Comparison of ENCODE assay signal across 8 cellular contexts in the genomic region with DNA sequence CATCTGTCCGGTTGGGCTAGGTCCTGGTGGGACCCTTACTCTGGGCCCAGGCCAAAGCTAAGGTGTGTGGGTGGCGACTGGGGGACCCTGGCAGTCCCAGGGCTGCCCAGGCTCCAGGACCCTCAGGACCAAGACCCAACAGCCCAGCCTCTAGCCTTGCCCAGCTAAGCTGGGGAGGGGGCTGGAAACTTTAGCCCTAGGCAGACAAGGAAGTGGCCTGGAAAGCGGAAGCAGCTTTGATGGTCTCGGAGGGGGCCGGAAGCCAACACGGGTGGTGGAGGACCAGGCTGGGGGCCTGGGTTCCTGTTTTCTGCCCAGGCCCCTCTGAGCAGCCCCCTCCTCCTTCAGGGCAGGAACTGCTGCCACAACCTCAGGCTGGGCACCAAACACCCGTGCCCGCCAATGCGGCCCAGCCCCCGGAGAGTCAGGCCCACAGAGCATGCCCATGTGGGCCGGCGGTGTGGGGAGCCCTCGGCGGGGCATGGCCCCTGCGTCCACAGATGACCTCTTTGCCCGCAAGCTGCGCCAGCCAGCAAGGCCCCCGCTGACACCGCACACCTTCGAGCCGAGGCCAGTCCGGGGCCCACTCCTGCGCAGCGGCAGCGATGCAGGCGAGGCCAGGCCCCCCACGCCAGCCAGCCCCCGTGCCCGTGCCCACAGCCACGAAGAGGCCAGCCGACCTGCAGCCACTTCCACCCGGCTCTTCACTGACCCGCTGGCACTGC. TPM values are rescaled to one million over a fixed set of nuclear protein-coding genes. Genes with fewer than 3 reads are reported as not detected.
A peak's percentile ranks its signal among the peaks of the same experiment; 100 is the strongest.
DNase-seq lines count a peak whose midpoint lies in the region; ATAC-seq and TF ChIP-seq lines count a peak whose summit lies in the region.

No MANE protein-coding gene starts in this region.

- 72 to 77% methylated on average over 33 of the region's 33 CpGs for WGBS in heart right ventricle, 2 donors
- 77 to 82% (median 78%) methylated on average over 11 to 33 of the region's 33 CpGs for WGBS in stomach, 5 donors

- H3K9me3 ChIP-seq in heart right ventricle = no peaks in the 10 kb centered on the region
- no peaks in the 10 kb centered on the region for H3K9me3 ChIP-seq in stomach

- TF ChIP-seq EP300 in stomach (IDR thresholded peaks at IDR 0.05) = no peak

- TF ChIP-seq CTCF in heart right ventricle (IDR thresholded peaks at IDR 0.05) = no peak
- TF ChIP-seq CTCF in stomach (IDR thresholded peaks at IDR 0.05) = no peak

- H3K27me3 Mint-ChIP-seq in activated CD8-positive, alpha-beta memory T cell treated with anti-CD3 and anti-CD28 coated beads, Interleukin-2, amount 10 ng/mL, durations not matched to agents 7 days and 5 days = no peaks in the 10 kb centered on the region

- CTCF ChIA-PET in activated CD8-positive, alpha-beta memory T cell treated with anti-CD3 and anti-CD28 coated beads, Interleukin-2, amount 10 ng/mL, durations not matched to agents 7 days and 5 days (lab: Charles Lee) = interaction anchor here (0.6 to 8.2 kb wide), 6 partner anchors 8 to 348 kb away, joined by 3 to 35 read pairs (median 4); no protein-coding TSS in a partner anchor

- peak overlapping the region in 9 of 10 donors; percentile 12 to 87 (median 75) for H3K4me3 ChIP-seq in heart right ventricle
- H3K4me3 ChIP-seq in stomach = peak overlapping the region; percentile 16 to 88 (median 36)

- intact Hi-C loops in heart right ventricle (cut with DNase I) (no loop called here), stomach (cut with DNase I; ENCODE audit: low total_unique reads) (no loop called here)

- H3K4me1 ChIP-seq in heart right ventricle (peaks cover 21 to 61% (median 50%) of the 10 kb centered on the region in 9 donors), stomach (peaks cover 36 to 79% (median 52%) of the 10 kb centered on the region in 4 donors)

- H3K36me3 ChIP-seq in heart right ventricle (peaks cover under 1 to 70% (median 14%) of the 10 kb centered on the region in 9 donors), stomach (peaks cover 15 to 58% (median 54%) of the 10 kb centered on the region in 4 donors)

- H3K27me3 ChIP-seq in heart right ventricle (no peaks in the 10 kb centered on the region), stomach (no peaks in the 10 kb centered on the region)

- ATAC-seq in HG03196 (IDR thresholded peaks at IDR 0.05; ENCODE audit: unreplicated experiment) (peak; percentile 4), heart right ventricle (peak in 4 of 8 donors; percentile 1 to 7 (median 5)), HG02610 (IDR thresholded peaks at IDR 0.05; ENCODE audit: unreplicated experiment) (no peak)
- peak; percentile 10 for ATAC-seq in activated CD8-positive, alpha-beta memory T cell treated with anti-CD3 and anti-CD28 coated beads, Interleukin-2, amount 10 ng/mL, durations not matched to agents 7 days and 5 days

- no peak for TF ChIP-seq POLR2A in stomach (IDR thresholded peaks at IDR 0.05)
- TF ChIP-seq POLR2A in erythroblast (IDR thresholded peaks at IDR 0.05; ENCODE audit: low read length) = no peak

- H3K4me3 Mint-ChIP-seq in activated CD8-positive, alpha-beta memory T cell treated with anti-CD3 and anti-CD28 coated beads, Interleukin-2, amount 10 ng/mL, durations not matched to agents 7 days and 5 days = peak overlapping the region; percentile 81

- peak overlapping the region; percentile 95 for H3K27ac Mint-ChIP-seq in activated CD8-positive, alpha-beta memory T cell treated with anti-CD3 and anti-CD28 coated beads, Interleukin-2, amount 10 ng/mL, durations not matched to agents 7 days and 5 days

- H3K27ac ChIP-seq in heart right ventricle (peak overlapping the region; percentile 73 to 99 (median 96)), stomach (peak overlapping the region; percentile 74 to 95 (median 89))

- no peaks in the 10 kb centered on the region for H3K9me3 Mint-ChIP-seq in activated CD8-positive, alpha-beta memory T cell treated with anti-CD3 and anti-CD28 coated beads, Interleukin-2, amount 10 ng/mL, durations not matched to agents 7 days and 5 days (ENCODE audit: low read depth)

- peaks cover 46% of the 10 kb centered on the region for H3K4me1 Mint-ChIP-seq in activated CD8-positive, alpha-beta memory T cell treated with anti-CD3 and anti-CD28 coated beads, Interleukin-2, amount 10 ng/mL, durations not matched to agents 7 days and 5 days

- peaks cover 31% of the 10 kb centered on the region for H3K36me3 Mint-ChIP-seq in activated CD8-positive, alpha-beta memory T cell treated with anti-CD3 and anti-CD28 coated beads, Interleukin-2, amount 10 ng/mL, durations not matched to agents 7 days and 5 days

- DNase-seq in activated CD8-positive, alpha-beta memory T cell treated with anti-CD3 and anti-CD28 coated beads, Interleukin-2, amount 10 ng/mL, durations not matched to agents 7 days and 5 days = peak; percentile 77
- DNase-seq in heart right ventricle (peak in 1 of 2 donors; percentile 62), stomach (peak; percentile 59), erythroblast (lab: John Stamatoyannopoulos, UW) (no peak), NCI-H2227 (lab: John Stamatoyannopoulos, UW; ENCODE audit: unreplicated experiment) (no peak), cerebellar nuclear complex (lab: John Stamatoyannopoulos, UW) (no peak)

RNA-seq across cellular contexts. Expression of a gene that starts 2.7 kb away (rescaled TPM):
- 100 to 1,000 TPM; 188 to 267 TPM for total RNA-seq in activated CD8-positive, alpha-beta memory T cell treated with anti-CD3 and anti-CD28 coated beads, Interleukin-2, amount 10 ng/mL, durations not matched to agents 7 days and 5 days
- total RNA-seq in heart right ventricle (10 to 100 TPM; 11.8 to 39.7 (median 15.6) TPM), stomach (10 to 100 TPM; 13.2 to 47.5 (median 33.8) TPM)
- polyA plus RNA-seq in heart right ventricle (10 to 100 TPM; 32.6 to 85.9 TPM), stomach (10 to 100 TPM; 59.9 to 80.4 (median 67.6) TPM)

RNA-seq across cellular contexts. Expression of a gene that starts 22.1 kb away (rescaled TPM):
- total RNA-seq in activated CD8-positive, alpha-beta memory T cell treated with anti-CD3 and anti-CD28 coated beads, Interleukin-2, amount 10 ng/mL, durations not matched to agents 7 days and 5 days = 10 to 100 TPM; 81.3 to 82.0 TPM
- 10 to 100 TPM; 30.7 to 55.2 (median 40.0) TPM for total RNA-seq in heart right ventricle
- polyA plus RNA-seq in heart right ventricle = 10 to 100 TPM; 28.9 to 38.3 TPM
- total RNA-seq in stomach = 10 to 100 TPM; 27.4 to 68.8 (median 54.0) TPM
- polyA plus RNA-seq in stomach = 10 to 100 TPM; 37.9 to 56.8 (median 39.2) TPM

RNA-seq across cellular contexts. Expression of a gene that starts 25.1 kb away (rescaled TPM):
- 10 to 100 TPM; 54.9 to 57.1 TPM for total RNA-seq in activated CD8-positive, alpha-beta memory T cell treated with anti-CD3 and anti-CD28 coated beads, Interleukin-2, amount 10 ng/mL, durations not matched to agents 7 days and 5 days
- total RNA-seq in heart right ventricle (10 to 100 TPM in 9 of 10 donors, 1 to 10 TPM in 1; 9.4 to 16.9 (median 11.7) TPM), stomach (10 to 100 TPM in 4 of 5 donors, 1 to 10 TPM in 1; 9.7 to 76.2 (median 40.3) TPM)
- polyA plus RNA-seq in heart right ventricle (10 to 100 TPM in 1 of 2 donors, 1 to 10 TPM in 1; 9.7 to 11.6 TPM), stomach (10 to 100 TPM in 1 of 3 donors, 1 to 10 TPM in 2; 4.6 to 11.0 (median 6.8) TPM)

RNA-seq across cellular contexts. Expression of a gene that starts 26.6 kb away (rescaled TPM):
- total RNA-seq in activated CD8-positive, alpha-beta memory T cell treated with anti-CD3 and anti-CD28 coated beads, Interleukin-2, amount 10 ng/mL, durations not matched to agents 7 days and 5 days = 10 to 100 TPM; 71.0 to 73.3 TPM
- 10 to 100 TPM; 23.1 to 45.6 (median 34.2) TPM for total RNA-seq in heart right ventricle
- polyA plus RNA-seq in heart right ventricle = 10 to 100 TPM; 32.5 to 69.9 TPM
- total RNA-seq in stomach = 100 to 1,000 TPM in 1 of 5 donors, 10 to 100 TPM in 4; 37.6 to 118 (median 63.6) TPM
- polyA plus RNA-seq in stomach = 10 to 100 TPM; 31.0 to 62.9 (median 44.8) TPM

RNA-seq across cellular contexts. Expression of a gene that starts 45.0 kb away (rescaled TPM):
- 1 to 10 TPM in 1 of 2 experiments, under 1 TPM in 1; 0.80 to 1.1 TPM for total RNA-seq in activated CD8-positive, alpha-beta memory T cell treated with anti-CD3 and anti-CD28 coated beads, Interleukin-2, amount 10 ng/mL, durations not matched to agents 7 days and 5 days
- total RNA-seq in heart right ventricle (1 to 10 TPM in 2 of 10 donors, under 1 TPM in 6, not detected in 2; 0.22 to 1.5 (median 0.35) TPM), stomach (1 to 10 TPM in 1 of 5 donors, under 1 TPM in 1, not detected in 3; 0.58 to 2.6 TPM)
- polyA plus RNA-seq in heart right ventricle (1 to 10 TPM in 1 of 2 donors, under 1 TPM in 1; 0.48 to 1.4 TPM), stomach (1 to 10 TPM in 2 of 3 donors, not detected in 1; 3.5 to 5.8 TPM)

Comparison
In these comparisons a context has a peak if more than half of its experiments do, and no peak if none do; other contexts are left out.
1. DNase-seq: peak in activated CD8-positive, alpha-beta memory T cell treated with anti-CD3 and anti-CD28 coated beads, Interleukin-2, amount 10 ng/mL, durations not matched to agents 7 days and 5 days (single experiment) and stomach (single experiment); none in erythroblast (0 of 2), NCI-H2227 (single experiment) and cerebellar nuclear complex (0 of 2).